In genomic region chr10:75014516-75015230, GRCh38 we compare ENCODE assay signal across 17 cellular contexts.
A peak's percentile ranks its signal among the peaks of the same experiment; 100 is the strongest.
DNase-seq lines count a peak whose midpoint lies in the region; ATAC-seq and TF ChIP-seq lines count a peak whose summit lies in the region.
"Had no signal": no experiment of that assay in that cellular context is flagged by ENCODE, and none has a peak within 500 bp of the region (broad histone marks: within the 10 kb centered on the region; RNA-seq: fewer than 3 reads in every experiment).

No MANE protein-coding gene starts in this region.

- intact Hi-C loops in spleen (cut with DNase I; ENCODE audit: low total_unique reads) = loop anchor here (5.0 kb wide), 1 partner anchor 752 kb away; no protein-coding TSS in a partner anchor

- no peaks in the 10 kb centered on the region for H3K9me2 ChIP-seq in Karpas-422 (replicated peaks; ENCODE audit: insufficient read depth, low read length)

- H3K27ac Mint-ChIP-seq in activated T-cell treated with anti-CD3 and anti-CD28 coated beads, Interleukin-2, amount 50 U/mL, for 24 hours = peak overlapping the region; percentile 68
- H3K27ac Mint-ChIP-seq in activated naive CD8-positive, alpha-beta T cell treated with anti-CD3 and anti-CD28 coated beads, Interleukin-2, amount 50 U/mL, for 24 hours = peak overlapping the region; percentile 35
- H3K27ac Mint-ChIP-seq: dendritic cell treated with granulocyte-macrophage colony-stimulating factor and Interleukin-4, amounts not matched to agents 40 ng/mL and 50 ng/mL, for 4 days had no signal

- 53 to 71% (median 64%) methylated on average over 6 of the region's 6 CpGs for WGBS in spleen, 5 donors

- peaks cover 19% of the 10 kb centered on the region for H3K36me3 Mint-ChIP-seq in activated T-cell treated with anti-CD3 and anti-CD28 coated beads, Interleukin-2, amount 50 U/mL, for 24 hours (ENCODE audit: low read depth)
- peaks cover 4% of the 10 kb centered on the region for H3K36me3 Mint-ChIP-seq in activated naive CD8-positive, alpha-beta T cell treated with anti-CD3 and anti-CD28 coated beads, Interleukin-2, amount 50 U/mL, for 24 hours (ENCODE audit: low read depth)

- H3K27ac ChIP-seq in Karpas-422 (ENCODE audit: low read length) = peak overlapping the region; percentile 42
- H3K27ac ChIP-seq in spleen = peak overlapping the region in 7 of 8 donors; percentile 40 to 66 (median 54)
- H3K27ac ChIP-seq: C4-2B had no signal

- H3K36me3 ChIP-seq in Karpas-422 (ENCODE audit: insufficient read depth, low read length) (no peaks in the 10 kb centered on the region), spleen (peaks cover 0 to 27% (median 2%) of the 10 kb centered on the region in 6 donors)

- H3K27me3 Mint-ChIP-seq in activated T-cell treated with anti-CD3 and anti-CD28 coated beads, Interleukin-2, amount 50 U/mL, for 24 hours = no peaks in the 10 kb centered on the region
- H3K27me3 Mint-ChIP-seq in activated naive CD8-positive, alpha-beta T cell treated with anti-CD3 and anti-CD28 coated beads, Interleukin-2, amount 50 U/mL, for 24 hours = no peaks in the 10 kb centered on the region
- H3K27me3 Mint-ChIP-seq: dendritic cell treated with granulocyte-macrophage colony-stimulating factor and Interleukin-4, amounts not matched to agents 40 ng/mL and 50 ng/mL, for 4 days had no signal

- peaks cover 77% of the 10 kb centered on the region for H3K4me1 Mint-ChIP-seq in activated T-cell treated with anti-CD3 and anti-CD28 coated beads, Interleukin-2, amount 50 U/mL, for 24 hours (ENCODE audit: low read depth)
- H3K4me1 Mint-ChIP-seq in activated naive CD8-positive, alpha-beta T cell treated with anti-CD3 and anti-CD28 coated beads, Interleukin-2, amount 50 U/mL, for 24 hours = peaks cover 47% of the 10 kb centered on the region

- TF ChIP-seq POLR2A in spleen (IDR thresholded peaks at IDR 0.05) = no peak

- ATAC-seq in activated naive CD8-positive, alpha-beta T cell treated with anti-CD3 and anti-CD28 coated beads, Interleukin-2, amount 50 U/mL, for 24 hours = no peak
- ATAC-seq in GM19455 (IDR thresholded peaks at IDR 0.05; ENCODE audit: unreplicated experiment) = no peak

- H3K4me1 ChIP-seq in Karpas-422 (ENCODE audit: low read length) (peaks cover 61% of the 10 kb centered on the region), spleen (peaks cover 15 to 86% (median 35%) of the 10 kb centered on the region in 6 donors)

- H3K4me3 Mint-ChIP-seq in activated T-cell treated with anti-CD3 and anti-CD28 coated beads, Interleukin-2, amount 50 U/mL, for 24 hours = peak overlapping the region; percentile 25
- no peak overlapping the region for H3K4me3 Mint-ChIP-seq in activated naive CD8-positive, alpha-beta T cell treated with anti-CD3 and anti-CD28 coated beads, Interleukin-2, amount 50 U/mL, for 24 hours
- H3K4me3 Mint-ChIP-seq: dendritic cell treated with granulocyte-macrophage colony-stimulating factor and Interleukin-4, amounts not matched to agents 40 ng/mL and 50 ng/mL, for 4 days; mesothelial cell of epicardium had no signal

- no peak overlapping the region for H3K9ac ChIP-seq in Karpas-422 (ENCODE audit: low read length)

- H3K4me3 ChIP-seq in Karpas-422 (ENCODE audit: low read length) (no peak overlapping the region), spleen (no peak overlapping the region)
- H3K4me3 ChIP-seq: tibial nerve had no signal

- H3K27me3 ChIP-seq in Karpas-422 (ENCODE audit: low read length) (no peaks in the 10 kb centered on the region), spleen (replicated peaks in 1 of 7) (no peaks in the 10 kb centered on the region)
- H3K27me3 ChIP-seq: tibial nerve had no signal

- TF ChIP-seq CTCF in spleen (IDR thresholded peaks at IDR 0.05 in 8 of 11, conservative IDR thresholded peaks at IDR 0.05 in 3 of 11) (no peak), GM13977 (IDR thresholded peaks at IDR 0.05; ENCODE audit: extremely low read depth, insufficient read depth, missing control alignments) (no peak)

- H3K9me3 Mint-ChIP-seq in activated T-cell treated with anti-CD3 and anti-CD28 coated beads, Interleukin-2, amount 50 U/mL, for 24 hours = no peaks in the 10 kb centered on the region
- no peaks in the 10 kb centered on the region for H3K9me3 Mint-ChIP-seq in activated naive CD8-positive, alpha-beta T cell treated with anti-CD3 and anti-CD28 coated beads, Interleukin-2, amount 50 U/mL, for 24 hours
- H3K9me3 Mint-ChIP-seq: dendritic cell treated with granulocyte-macrophage colony-stimulating factor and Interleukin-4, amounts not matched to agents 40 ng/mL and 50 ng/mL, for 4 days; mesothelial cell of epicardium had no signal

- H3K4me2 ChIP-seq in Karpas-422 (ENCODE audit: low read depth, low read length, poor library complexity, severe bottlenecking) = peak overlapping the region; percentile 11

- DNase-seq in activated T-cell treated with anti-CD3 and anti-CD28 coated beads, Interleukin-2, amount 50 U/mL, for 24 hours = no peak
- no peak for DNase-seq in activated T-cell treated with anti-CD3 and anti-CD28 coated beads, Interleukin-2, amount 50 U/mL, for 48 hours
- DNase-seq in Karpas-422 = no peak
- no peak for DNase-seq in activated naive CD8-positive, alpha-beta T cell treated with anti-CD3 and anti-CD28 coated beads, Interleukin-2, amount 50 U/mL, for 24 hours
- DNase-seq in spleen = no peak
- no peak for DNase-seq in GM13977 (ENCODE audit: low spot score)
- no peak for DNase-seq in COLO829 (ENCODE audit: low spot score)
- DNase-seq: activated CD4-positive, alpha-beta T cell treated with anti-CD3 and anti-CD28 coated beads, Interleukin-2, amount 50 U/mL, for 4 hours; foreskin melanocyte; kidney glomerular epithelial cell; NCI-H1417 treated with DMSO at 0.1 percent for 48 hours; stimulated activated CD4-positive, alpha-beta T cell treated with anti-CD3 and anti-CD28 coated beads, Interleukin-12 subunit alpha, Interleukin-12 subunit beta, amount 100 ng/mL, for 4 hours had no signal

- H4K20me1 ChIP-seq in Karpas-422 (ENCODE audit: insufficient read depth, low read depth, low read length) = no peaks in the 10 kb centered on the region

- H3K9me3 ChIP-seq in Karpas-422 (ENCODE audit: low read length) = no peaks in the 10 kb centered on the region
- H3K9me3 ChIP-seq in spleen = no peaks in the 10 kb centered on the region
- H3K9me3 ChIP-seq: tibial nerve had no signal

- peaks cover 11% of the 10 kb centered on the region for H3K79me2 ChIP-seq in Karpas-422 (ENCODE audit: low read length)

- no peak overlapping the region for H2AFZ ChIP-seq in Karpas-422 (ENCODE audit: low read length)

- in situ Hi-C loops in GM13977 (cut with MboI; ENCODE audit: low pct_unique_long_range_greater_than_20kb, low sequenced_read_pairs, unreplicated experiment) = loop anchor here (25.0 kb wide), 1 partner anchor 277 kb away; no protein-coding TSS in a partner anchor
